ENCODE assay signal across 8 cellular contexts in genomic region chr19:55656552-55656951, GRCh38. TPM values are rescaled to one million over a fixed set of nuclear protein-coding genes. Genes with fewer than 3 reads are reported as not detected.
DNase-seq lines count a peak whose midpoint lies in the region; ATAC-seq and TF ChIP-seq lines count a peak whose summit lies in the region.

No MANE protein-coding gene starts in this region.

- H3K4me1 Mint-ChIP-seq in natural killer cell, result peaks cover 48 to 64% of the 10 kb centered on the region in 2 donors

- H3K27ac ChIP-seq in KOPT-K1 (ENCODE audit: low read depth, low read length, poor library complexity, severe bottlenecking), result peak overlapping the region; percentile 100

- H3K9me3 ChIP-seq in BE2C (no peaks in the 10 kb centered on the region), KOPT-K1 (ENCODE audit: insufficient read depth, low read length, poor library complexity, severe bottlenecking) (no peaks in the 10 kb centered on the region)

- no peaks in the 10 kb centered on the region for H3K27me3 Mint-ChIP-seq in natural killer cell (ENCODE audit: low read depth in 2 of 2)

- H3K36me3 ChIP-seq in BE2C, result peaks cover 56% of the 10 kb centered on the region
- peaks cover 56% of the 10 kb centered on the region for H3K36me3 ChIP-seq in KOPT-K1 (ENCODE audit: insufficient read depth, low read length)

- peak overlapping the region; percentile 100 for H3K4me3 Mint-ChIP-seq in natural killer cell

- no peaks in the 10 kb centered on the region for H3K4me1 ChIP-seq in BE2C

- ATAC-seq in natural killer cell, result no peak

- H3K4me3 ChIP-seq in BE2C (ENCODE audit: low read depth, low read length), result peak overlapping the region; percentile 99
- H3K4me3 ChIP-seq in choroid plexus epithelial cell (ENCODE audit: low read depth, low read length), result peak overlapping the region; percentile 96

- peaks cover under 1% of the 10 kb centered on the region for H3K36me3 Mint-ChIP-seq in natural killer cell

- no peak for DNase-seq in BE2C
- DNase-seq in choroid plexus epithelial cell (ENCODE audit: low read depth), result no peak
- DNase-seq in natural killer cell, result no peak
- DNase-seq in HuH-7.5 (ENCODE audit: low spot score), result no peak
- no peak for DNase-seq in cortex of kidney (lab: John Stamatoyannopoulos, UW)
- no peak for DNase-seq in T1000 (lab: John Stamatoyannopoulos, UW)
- DNase-seq in ecto neural progenitor cell (ENCODE audit: low spot score), result no peak

- no peak for TF ChIP-seq CTCF in BE2C (IDR thresholded peaks at IDR 0.05; ENCODE audit: low read depth, low read length)
- TF ChIP-seq CTCF in choroid plexus epithelial cell (conservative IDR thresholded peaks at IDR 0.05; ENCODE audit: low read depth, low read length), result no peak
- TF ChIP-seq CTCF in natural killer cell (IDR thresholded peaks at IDR 0.05), result no peak

- H3K27ac Mint-ChIP-seq in natural killer cell, result peak overlapping the region; percentile 99 to 100

- intact Hi-C loops in natural killer cell (cut with micrococcal nuclease), result loop anchor here (10.0 kb wide), 2 partner anchors 658 to 1462 kb away; partner anchors contain the start of genes TSEN34 and ZSCAN5A

- no peaks in the 10 kb centered on the region for H3K9me3 Mint-ChIP-seq in natural killer cell

- H3K27me3 ChIP-seq in BE2C, result no peaks in the 10 kb centered on the region

RNA-seq across cellular contexts. Expression of gene U2AF2, which starts 1.7 kb away (rescaled TPM):
- 543 TPM for polyA plus RNA-seq in BE2C (2012; ENCODE audit: insufficient read depth, insufficient read length, low read depth)
- total RNA-seq in natural killer cell, result 100 to 1,000 TPM; 304 to 322 (median 321) TPM

RNA-seq across cellular contexts. Expression of gene CCDC106, which starts 8.5 kb away (rescaled TPM):
- polyA plus RNA-seq in BE2C (2012; ENCODE audit: insufficient read depth, insufficient read length, low read depth), result 51.0 TPM
- 1 to 10 TPM; 2.0 to 3.2 (median 3.2) TPM for total RNA-seq in natural killer cell

RNA-seq across cellular contexts. Expression of gene ZNF581, which starts 13.1 kb away (rescaled TPM):
- polyA plus RNA-seq in BE2C (2012; ENCODE audit: insufficient read depth, insufficient read length, low read depth), result 42.2 TPM
- total RNA-seq in natural killer cell, result 10 to 100 TPM; 15.4 to 21.9 (median 19.0) TPM

RNA-seq across cellular contexts. Expression of gene ZNF580, which starts 15.8 kb away (rescaled TPM):
- polyA plus RNA-seq in BE2C (2012; ENCODE audit: insufficient read depth, insufficient read length, low read depth), result 129 TPM
- 10 to 100 TPM; 38.0 to 46.0 (median 40.0) TPM for total RNA-seq in natural killer cell

RNA-seq across cellular contexts. Expression of gene EPN1, which starts 18.5 kb away (rescaled TPM):
- 358 TPM for polyA plus RNA-seq in BE2C (2012; ENCODE audit: insufficient read depth, insufficient read length, low read depth)
- total RNA-seq in natural killer cell, result 10 to 100 TPM; 47.6 to 56.4 (median 51.8) TPM
